Comparison of ENCODE assay signal across 8 cellular contexts in genomic region chr10:118666350-118666749, GRCh38.
"Had no signal": no experiment of that assay in that cellular context is flagged by ENCODE, and none has a peak within 500 bp of the region (broad histone marks: within the 10 kb centered on the region; RNA-seq: fewer than 3 reads in every experiment).

No MANE protein-coding gene starts in this region.

- H2AFZ ChIP-seq: GM23248 had no signal

- ATAC-seq: HCT116 had no signal

- H3K27ac ChIP-seq: GM23248 had no signal

- H3K36me3 ChIP-seq: HAP-1 had no signal

- H3K4me3 ChIP-seq: GM23248, HAP-1 had no signal

- H3K9me3 Mint-ChIP-seq: HFFc6 had no signal

- H3K9me3 ChIP-seq: HAP-1 had no signal

- H3K4me3 Mint-ChIP-seq: HFFc6 had no signal

- DNase-seq: GM23248, GOT3, H7, HFFc6, KBM-7 had no signal

- FAIRE-seq: HTR-8/SVneo had no signal

- H3K27ac Mint-ChIP-seq: HFFc6 had no signal

- H3K9ac ChIP-seq: GM23248 had no signal
